12 cellular contexts compared by ENCODE assay signal in the genomic region with DNA sequence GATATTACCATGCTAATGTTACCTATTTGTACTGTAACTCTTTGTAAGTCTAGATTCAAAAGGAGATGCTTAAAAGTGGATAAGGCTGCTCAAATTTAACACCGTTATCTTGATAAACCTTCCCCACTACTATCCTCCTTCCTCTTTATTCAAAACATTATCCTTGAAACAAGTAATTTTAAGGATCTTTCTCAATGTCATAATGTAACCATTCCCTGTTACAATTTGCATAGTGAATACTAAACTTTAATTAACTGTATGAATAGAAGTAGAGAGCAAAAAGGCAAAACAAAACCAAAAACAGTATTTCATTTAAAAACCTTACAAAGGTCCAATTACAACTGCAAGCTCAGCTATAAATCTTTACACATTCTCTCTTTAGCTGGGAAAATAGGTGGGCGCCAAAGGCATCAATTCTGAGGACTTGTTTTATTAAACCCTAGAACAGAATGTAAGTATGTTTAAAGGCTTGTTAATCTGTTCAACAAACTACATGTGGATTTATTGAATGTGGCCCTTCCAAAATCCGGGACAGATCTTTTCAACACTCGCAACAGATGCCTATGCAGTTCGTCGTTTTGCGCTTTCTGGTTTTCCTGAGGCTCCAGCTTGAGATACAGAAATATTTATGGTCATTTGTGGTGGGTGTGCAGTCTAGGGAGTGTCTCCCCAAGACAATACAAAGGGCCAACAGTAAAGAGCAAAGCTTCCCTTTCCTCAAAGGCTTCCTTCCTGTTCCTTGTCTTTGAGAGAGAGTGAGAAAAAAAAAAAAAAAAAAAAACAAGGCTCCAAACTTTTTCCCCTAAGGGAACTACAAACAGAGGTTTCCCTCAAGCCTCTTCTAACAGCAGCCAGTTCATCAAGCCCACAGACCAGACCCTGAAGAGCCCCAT. TPM values are rescaled to one million over a fixed set of nuclear protein-coding genes. Genes with fewer than 3 reads are reported as not detected.
A peak's percentile ranks its signal among the peaks of the same experiment; 100 is the strongest.
DNase-seq lines count a peak whose midpoint lies in the region; ATAC-seq and TF ChIP-seq lines count a peak whose summit lies in the region.
"Had no signal": no experiment of that assay in that cellular context is flagged by ENCODE, and none has a peak within 500 bp of the region (broad histone marks: within the 10 kb centered on the region; RNA-seq: fewer than 3 reads in every experiment).

No MANE protein-coding gene starts in this region.

- peak in 5 of 8 donors; percentile 26 to 68 (median 36) for ATAC-seq in heart right ventricle
- ATAC-seq in CD4-positive, alpha-beta T cell (ENCODE audit: poor library complexity) = no peak

- H3K4me2 ChIP-seq in GM23248 (ENCODE audit: unreplicated experiment) (peak overlapping the region; percentile 32), trophoblast cell (ENCODE audit: low read length) (no peak overlapping the region)

- DNase-seq in GM23248 (no peak), UCSD-AML1 (lab: John Stamatoyannopoulos, UW; ENCODE audit: unreplicated experiment) (peak; percentile 13), heart right ventricle (no peak), trophoblast cell (no peak), NCI-H510A (lab: John Stamatoyannopoulos, UW) (no peak), spleen (no peak)
- DNase-seq in CD4-positive, alpha-beta T cell = no peak
- no peak for DNase-seq in activated naive CD4-positive, alpha-beta T cell treated with Interleukin-2 at 50 U/mL for 16 hours
- DNase-seq: NCI-H1694 treated with DMSO at 0.1 percent for 48 hours; NK-92 treated with Interleukin-12 subunit alpha and Interleukin-12 subunit beta, amount 100 ng/mL, for 24 hours; stimulated activated CD4-positive, alpha-beta T cell treated with anti-CD3 and anti-CD28 coated beads, Interleukin-12 subunit alpha, Interleukin-12 subunit beta, amount 100 ng/mL, for 4 hours had no signal

- H3K79me1 ChIP-seq in trophoblast cell (ENCODE audit: low read length) = no peaks in the 10 kb centered on the region

- H3K18ac ChIP-seq in trophoblast cell (ENCODE audit: low read length) = no peak overlapping the region

- H3K27ac ChIP-seq in GM23248 = peak overlapping the region; percentile 68
- peak overlapping the region; percentile 8 to 84 (median 64) for H3K27ac ChIP-seq in heart right ventricle
- peak overlapping the region; percentile 50 for H3K27ac ChIP-seq in trophoblast cell (ENCODE audit: low read depth, low read length)
- H3K27ac ChIP-seq in CD4-positive, alpha-beta T cell (ENCODE audit: low read depth, low read length) = no peak overlapping the region
- no peak overlapping the region for H3K27ac ChIP-seq in spleen

- intact Hi-C loops in heart right ventricle (cut with DNase I) (loop anchor here in 3 of 10 donors (5.0 kb wide), 1 partner anchor 40 kb away; no protein-coding TSS in a partner anchor), spleen (cut with DNase I; ENCODE audit: low total_unique reads) (no loop called here)
- intact Hi-C loops in CD4-positive, alpha-beta T cell (cut with DNase I, micrococcal nuclease) = no loop called here

- H3F3A ChIP-seq in GM23248 (ENCODE audit: insufficient read depth) = peaks cover 20% of the 10 kb centered on the region

- CTCF ChIA-PET in CD4-positive, alpha-beta T cell (lab: Charles Lee) = no interaction called here

- H3K9me2 ChIP-seq in GM23248 (ENCODE audit: insufficient read depth) = no peaks in the 10 kb centered on the region

- TF ChIP-seq CTCF in heart right ventricle (IDR thresholded peaks at IDR 0.05) = no peak
- TF ChIP-seq CTCF in CD4-positive, alpha-beta T cell (IDR thresholded peaks at IDR 0.05) = no peak
- no peak for TF ChIP-seq CTCF in spleen (IDR thresholded peaks at IDR 0.05 in 8 of 11, conservative IDR thresholded peaks at IDR 0.05 in 3 of 11)

- no peak overlapping the region for H3K4me3 Mint-ChIP-seq in CD4-positive, alpha-beta T cell
- H3K4me3 Mint-ChIP-seq: T-helper 1 cell treated with Interleukin-12 subunit alpha and Interleukin-12 subunit beta and Interleukin-4 antibody, amounts not matched to agents 30 μg/mL and 1 μg/mL, for 36 hours had no signal

- H3K27me3 Mint-ChIP-seq in CD4-positive, alpha-beta T cell = peaks cover 26% of the 10 kb centered on the region

- no peak overlapping the region for H3K27ac Mint-ChIP-seq in CD4-positive, alpha-beta T cell
- H3K27ac Mint-ChIP-seq: T-helper 1 cell treated with Interleukin-12 subunit alpha and Interleukin-12 subunit beta and Interleukin-4 antibody, amounts not matched to agents 30 μg/mL and 1 μg/mL, for 36 hours had no signal

- H3K9ac ChIP-seq in GM23248 (peak overlapping the region; percentile 39), trophoblast cell (ENCODE audit: low read length) (no peak overlapping the region)

- no peaks in the 10 kb centered on the region for H3K36me3 Mint-ChIP-seq in CD4-positive, alpha-beta T cell (ENCODE audit: low read depth)

- H3K4me1 Mint-ChIP-seq in CD4-positive, alpha-beta T cell (ENCODE audit: low read depth) = no peaks in the 10 kb centered on the region

- WGBS in GM23248 (ENCODE audit: low coverage in 1 of 2, low lambda C conversion rate in 2 of 2, missing lambda C conversion rate in 2 of 2), 2 experiments = 78 to 81% methylated on average over 7 of the region's 7 CpGs
- 35 to 42% methylated on average over 7 of the region's 7 CpGs for WGBS in heart right ventricle, 2 donors
- WGBS in trophoblast cell (ENCODE audit: extremely low coverage, insufficient coverage, insufficient read length) = no CpG with 5 or more reads among the region's 7 CpGs
- 56 to 71% (median 65%) methylated on average over 7 of the region's 7 CpGs for WGBS in spleen, 5 donors

- H3K27me3 ChIP-seq in GM23248 (replicated peaks; ENCODE audit: insufficient read depth) (no peaks in the 10 kb centered on the region), heart right ventricle (no peaks in the 10 kb centered on the region), trophoblast cell (ENCODE audit: insufficient read depth, low read length) (no peaks in the 10 kb centered on the region), spleen (replicated peaks in 1 of 7) (no peaks in the 10 kb centered on the region)
- H3K27me3 ChIP-seq in CD4-positive, alpha-beta T cell (ENCODE audit: control insufficient read depth, insufficient read depth, low read length) = no peaks in the 10 kb centered on the region

- no peak overlapping the region for H2AFZ ChIP-seq in GM23248
- no peak overlapping the region for H2AFZ ChIP-seq in trophoblast cell (ENCODE audit: insufficient read depth, low read length, poor library complexity)

- no peak overlapping the region for H2BK5ac ChIP-seq in trophoblast cell (ENCODE audit: low read depth, low read length, poor library complexity)

- POLR2A ChIA-PET in CD4-positive, alpha-beta T cell (lab: Charles Lee) = no interaction called here

- no peak overlapping the region for H4K91ac ChIP-seq in trophoblast cell (ENCODE audit: low read depth, low read length)

- H3K4me1 ChIP-seq in GM23248 (ENCODE audit: insufficient read depth) (peaks cover 56% of the 10 kb centered on the region), heart right ventricle (peaks cover 21 to 84% (median 71%) of the 10 kb centered on the region in 9 donors), trophoblast cell (ENCODE audit: control insufficient read depth in 1 of 2, insufficient read depth in 2 of 2, low read length in 2 of 2) (peaks cover 13 to 16% of the 10 kb centered on the region in 2 experiments), spleen (peaks cover 0 to 23% (median 16%) of the 10 kb centered on the region in 6 donors)

- H3K36me3 ChIP-seq in GM23248 (ENCODE audit: low read depth) (no peaks in the 10 kb centered on the region), heart right ventricle (no peaks in the 10 kb centered on the region), trophoblast cell (ENCODE audit: control insufficient read depth in 1 of 2, insufficient read depth in 2 of 2, low read length in 2 of 2) (peaks cover 0 to 2% of the 10 kb centered on the region in 2 experiments), spleen (peaks cover 0 to 13% (median 0%) of the 10 kb centered on the region in 6 donors)

- no peaks in the 10 kb centered on the region for H4K20me1 ChIP-seq in GM23248 (ENCODE audit: insufficient read depth)

- H3K79me2 ChIP-seq in GM23248 (ENCODE audit: insufficient read depth) (peaks cover 98% of the 10 kb centered on the region), trophoblast cell (ENCODE audit: control insufficient read depth, insufficient read depth, low read length, poor library complexity) (no peaks in the 10 kb centered on the region)

- H3K9me3 ChIP-seq in GM23248 (ENCODE audit: low read depth) (no peaks in the 10 kb centered on the region), heart right ventricle (no peaks in the 10 kb centered on the region), trophoblast cell (ENCODE audit: insufficient read depth, low read depth, low read length) (no peaks in the 10 kb centered on the region), spleen (no peaks in the 10 kb centered on the region)
- no peaks in the 10 kb centered on the region for H3K9me3 ChIP-seq in CD4-positive, alpha-beta T cell (ENCODE audit: control insufficient read depth, low read length)

- no peak overlapping the region for H4K8ac ChIP-seq in trophoblast cell (ENCODE audit: low read depth, low read length)

- no peaks in the 10 kb centered on the region for H3K9me3 Mint-ChIP-seq in CD4-positive, alpha-beta T cell
- H3K9me3 Mint-ChIP-seq: T-helper 1 cell treated with Interleukin-12 subunit alpha and Interleukin-12 subunit beta and Interleukin-4 antibody, amounts not matched to agents 30 μg/mL and 1 μg/mL, for 36 hours had no signal

- no peak overlapping the region for H2AK5ac ChIP-seq in trophoblast cell (ENCODE audit: low read length)

- no peak for TF ChIP-seq POLR2A in spleen (IDR thresholded peaks at IDR 0.05)

- no peak overlapping the region for H4K12ac ChIP-seq in trophoblast cell (ENCODE audit: low read depth, low read length)

- H3K4me3 ChIP-seq in GM23248 (0 out of 2 replicates have a peak overlapping the region, but pooled peaks have one; percentile 0), heart right ventricle (peak overlapping the region in 6 of 10 donors; percentile 1 to 34 (median 8)), trophoblast cell (ENCODE audit: low read depth, low read length) (no peak overlapping the region), spleen (no peak overlapping the region)

- no peak overlapping the region for H2BK120ac ChIP-seq in trophoblast cell (ENCODE audit: insufficient read depth, low read length, poor library complexity)

- no peak overlapping the region for H3K4ac ChIP-seq in trophoblast cell (ENCODE audit: low read depth, low read length)

- H3K14ac ChIP-seq in trophoblast cell (ENCODE audit: low read length) = no peak overlapping the region

- H3K23ac ChIP-seq in trophoblast cell (ENCODE audit: low read length) = no peak overlapping the region

- no peak overlapping the region for H2BK12ac ChIP-seq in trophoblast cell (ENCODE audit: low read length)

- in situ Hi-C loops in GM23248 (cut with MboI) = no loop called here

RNA-seq across cellular contexts. Expression of a gene that starts 15.1 kb away (rescaled TPM):
- total RNA-seq in GM23248 (2014; rRNA removed; shearing (Covaris generic)) = 46.0 and 47.3 TPM in 2 replicates
- polyA plus RNA-seq in GM23248 (2016; fragmentation: Nextera tagmentation; extraction: Ambion mirVana) (5.0 and 7.4 TPM in 2 replicates), heart right ventricle (10 to 100 TPM; 16.7 to 17.2 TPM), spleen (1 to 10 TPM; 3.7 to 8.3 (median 5.2) TPM)
- total RNA-seq in heart right ventricle (100 to 1,000 TPM in 6 of 10 donors, 10 to 100 TPM in 4; 48.0 to 198 (median 118) TPM), spleen (10 to 100 TPM; 16.6 to 32.0 (median 21.1) TPM)
- polyA plus RNA-seq in trophoblast cell (2013) = 53.4 and 54.2 TPM in 2 replicates
- 1 to 10 TPM in 1 of 2 experiments, under 1 TPM in 1; 0.91 to 1.4 TPM for total RNA-seq in CD4-positive, alpha-beta T cell

Comparison
In these comparisons a context has a peak if more than half of its experiments do, and no peak if none do; other contexts are left out.
1. H3K27ac ChIP-seq: peak in GM23248 (single experiment), heart right ventricle (10 of 10) and trophoblast cell (single experiment); none in CD4-positive, alpha-beta T cell (single experiment) and spleen (0 of 8).
2. H3K4me3 ChIP-seq: peak in GM23248 (single experiment) and heart right ventricle (6 of 10); none in trophoblast cell (single experiment) and spleen (0 of 8).
3. RNA of a gene that starts 15.1 kb away (total RNA-seq): 48.0 to 198 TPM in heart right ventricle, 46.0 to 47.3 TPM in GM23248 and 16.6 to 32.0 TPM in spleen; 0.91 to 1.4 TPM in CD4-positive, alpha-beta T cell; every median in the first group is over 4 times any median in the second.